Comparison of ENCODE assay signal across 1 cellular context in the genomic region with DNA sequence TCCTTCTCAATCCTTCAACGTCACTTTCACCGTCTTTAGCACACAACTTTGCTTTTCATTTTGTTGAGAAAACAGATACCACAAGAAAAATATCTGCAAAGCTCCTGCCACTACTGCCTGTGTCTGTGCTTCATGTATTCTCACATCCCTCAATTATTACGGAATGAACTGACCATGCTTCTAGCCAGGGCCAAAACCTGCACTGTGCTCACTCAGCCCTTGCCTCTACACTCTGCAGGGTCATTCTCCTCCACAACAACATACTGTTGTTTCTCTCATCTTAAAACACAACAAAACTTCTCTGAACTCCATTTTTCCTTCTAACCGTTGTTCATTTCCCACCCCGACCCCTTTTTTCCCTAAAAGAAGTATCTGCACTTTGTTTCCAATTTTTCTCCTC.
TF ChIP-seq lines count a peak whose summit lies in the region.

No MANE protein-coding gene starts in this region.

TF ChIP-seq in GM23338, 12 proteins besides CTCF, POLR2A, EP300 and RAD21:
- TF ChIP-seq, protein P1, sequence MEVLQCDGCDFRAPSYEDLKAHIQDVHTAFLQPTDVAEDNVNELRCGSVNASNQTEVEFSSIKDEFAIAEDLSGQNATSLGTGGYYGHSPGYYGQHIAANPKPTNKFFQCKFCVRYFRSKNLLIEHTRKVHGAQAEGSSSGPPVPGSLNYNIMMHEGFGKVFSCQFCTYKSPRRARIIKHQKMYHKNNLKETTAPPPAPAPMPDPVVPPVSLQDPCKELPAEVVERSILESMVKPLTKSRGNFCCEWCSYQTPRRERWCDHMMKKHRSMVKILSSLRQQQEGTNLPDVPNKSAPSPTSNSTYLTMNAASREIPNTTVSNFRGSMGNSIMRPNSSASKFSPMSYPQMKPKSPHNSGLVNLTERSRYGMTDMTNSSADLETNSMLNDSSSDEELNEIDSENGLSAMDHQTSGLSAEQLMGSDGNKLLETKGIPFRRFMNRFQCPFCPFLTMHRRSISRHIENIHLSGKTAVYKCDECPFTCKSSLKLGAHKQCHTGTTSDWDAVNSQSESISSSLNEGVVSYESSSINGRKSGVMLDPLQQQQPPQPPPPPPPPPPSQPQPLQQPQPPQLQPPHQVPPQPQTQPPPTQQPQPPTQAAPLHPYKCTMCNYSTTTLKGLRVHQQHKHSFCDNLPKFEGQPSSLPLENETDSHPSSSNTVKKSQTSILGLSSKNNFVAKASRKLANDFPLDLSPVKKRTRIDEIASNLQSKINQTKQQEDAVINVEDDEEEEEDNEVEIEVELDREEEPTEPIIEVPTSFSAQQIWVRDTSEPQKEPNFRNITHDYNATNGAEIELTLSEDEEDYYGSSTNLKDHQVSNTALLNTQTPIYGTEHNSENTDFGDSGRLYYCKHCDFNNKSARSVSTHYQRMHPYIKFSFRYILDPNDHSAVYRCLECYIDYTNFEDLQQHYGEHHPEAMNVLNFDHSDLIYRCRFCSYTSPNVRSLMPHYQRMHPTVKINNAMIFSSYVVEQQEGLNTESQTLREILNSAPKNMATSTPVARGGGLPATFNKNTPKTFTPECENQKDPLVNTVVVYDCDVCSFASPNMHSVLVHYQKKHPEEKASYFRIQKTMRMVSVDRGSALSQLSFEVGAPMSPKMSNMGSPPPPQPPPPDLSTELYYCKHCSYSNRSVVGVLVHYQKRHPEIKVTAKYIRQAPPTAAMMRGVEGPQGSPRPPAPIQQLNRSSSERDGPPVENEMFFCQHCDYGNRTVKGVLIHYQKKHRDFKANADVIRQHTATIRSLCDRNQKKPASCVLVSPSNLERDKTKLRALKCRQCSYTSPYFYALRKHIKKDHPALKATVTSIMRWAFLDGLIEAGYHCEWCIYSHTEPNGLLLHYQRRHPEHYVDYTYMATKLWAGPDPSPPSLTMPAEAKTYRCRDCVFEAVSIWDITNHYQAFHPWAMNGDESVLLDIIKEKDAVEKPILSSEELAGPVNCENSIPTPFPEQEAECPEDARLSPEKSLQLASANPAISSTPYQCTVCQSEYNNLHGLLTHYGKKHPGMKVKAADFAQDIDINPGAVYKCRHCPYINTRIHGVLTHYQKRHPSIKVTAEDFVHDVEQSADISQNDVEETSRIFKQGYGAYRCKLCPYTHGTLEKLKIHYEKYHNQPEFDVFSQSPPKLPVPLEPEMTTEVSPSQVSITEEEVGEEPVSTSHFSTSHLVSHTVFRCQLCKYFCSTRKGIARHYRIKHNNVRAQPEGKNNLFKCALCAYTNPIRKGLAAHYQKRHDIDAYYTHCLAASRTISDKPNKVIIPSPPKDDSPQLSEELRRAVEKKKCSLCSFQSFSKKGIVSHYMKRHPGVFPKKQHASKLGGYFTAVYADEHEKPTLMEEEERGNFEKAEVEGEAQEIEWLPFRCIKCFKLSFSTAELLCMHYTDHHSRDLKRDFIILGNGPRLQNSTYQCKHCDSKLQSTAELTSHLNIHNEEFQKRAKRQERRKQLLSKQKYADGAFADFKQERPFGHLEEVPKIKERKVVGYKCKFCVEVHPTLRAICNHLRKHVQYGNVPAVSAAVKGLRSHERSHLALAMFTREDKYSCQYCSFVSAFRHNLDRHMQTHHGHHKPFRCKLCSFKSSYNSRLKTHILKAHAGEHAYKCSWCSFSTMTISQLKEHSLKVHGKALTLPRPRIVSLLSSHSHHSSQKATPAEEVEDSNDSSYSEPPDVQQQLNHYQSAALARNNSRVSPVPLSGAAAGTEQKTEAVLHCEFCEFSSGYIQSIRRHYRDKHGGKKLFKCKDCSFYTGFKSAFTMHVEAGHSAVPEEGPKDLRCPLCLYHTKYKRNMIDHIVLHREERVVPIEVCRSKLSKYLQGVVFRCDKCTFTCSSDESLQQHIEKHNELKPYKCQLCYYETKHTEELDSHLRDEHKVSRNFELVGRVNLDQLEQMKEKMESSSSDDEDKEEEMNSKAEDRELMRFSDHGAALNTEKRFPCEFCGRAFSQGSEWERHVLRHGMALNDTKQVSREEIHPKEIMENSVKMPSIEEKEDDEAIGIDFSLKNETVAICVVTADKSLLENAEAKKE (CRISPR knock-in tag; IDR thresholded peaks at IDR 0.05) = no peak
- TF ChIP-seq CREB1 (CRISPR knock-in tag; IDR thresholded peaks at IDR 0.05; ENCODE audit: low read depth) = no peak
- TF ChIP-seq, protein P2, sequence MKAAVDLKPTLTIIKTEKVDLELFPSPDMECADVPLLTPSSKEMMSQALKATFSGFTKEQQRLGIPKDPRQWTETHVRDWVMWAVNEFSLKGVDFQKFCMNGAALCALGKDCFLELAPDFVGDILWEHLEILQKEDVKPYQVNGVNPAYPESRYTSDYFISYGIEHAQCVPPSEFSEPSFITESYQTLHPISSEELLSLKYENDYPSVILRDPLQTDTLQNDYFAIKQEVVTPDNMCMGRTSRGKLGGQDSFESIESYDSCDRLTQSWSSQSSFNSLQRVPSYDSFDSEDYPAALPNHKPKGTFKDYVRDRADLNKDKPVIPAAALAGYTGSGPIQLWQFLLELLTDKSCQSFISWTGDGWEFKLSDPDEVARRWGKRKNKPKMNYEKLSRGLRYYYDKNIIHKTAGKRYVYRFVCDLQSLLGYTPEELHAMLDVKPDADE (IDR thresholded peaks at IDR 0.05) = no peak
- TF ChIP-seq, protein P3, sequence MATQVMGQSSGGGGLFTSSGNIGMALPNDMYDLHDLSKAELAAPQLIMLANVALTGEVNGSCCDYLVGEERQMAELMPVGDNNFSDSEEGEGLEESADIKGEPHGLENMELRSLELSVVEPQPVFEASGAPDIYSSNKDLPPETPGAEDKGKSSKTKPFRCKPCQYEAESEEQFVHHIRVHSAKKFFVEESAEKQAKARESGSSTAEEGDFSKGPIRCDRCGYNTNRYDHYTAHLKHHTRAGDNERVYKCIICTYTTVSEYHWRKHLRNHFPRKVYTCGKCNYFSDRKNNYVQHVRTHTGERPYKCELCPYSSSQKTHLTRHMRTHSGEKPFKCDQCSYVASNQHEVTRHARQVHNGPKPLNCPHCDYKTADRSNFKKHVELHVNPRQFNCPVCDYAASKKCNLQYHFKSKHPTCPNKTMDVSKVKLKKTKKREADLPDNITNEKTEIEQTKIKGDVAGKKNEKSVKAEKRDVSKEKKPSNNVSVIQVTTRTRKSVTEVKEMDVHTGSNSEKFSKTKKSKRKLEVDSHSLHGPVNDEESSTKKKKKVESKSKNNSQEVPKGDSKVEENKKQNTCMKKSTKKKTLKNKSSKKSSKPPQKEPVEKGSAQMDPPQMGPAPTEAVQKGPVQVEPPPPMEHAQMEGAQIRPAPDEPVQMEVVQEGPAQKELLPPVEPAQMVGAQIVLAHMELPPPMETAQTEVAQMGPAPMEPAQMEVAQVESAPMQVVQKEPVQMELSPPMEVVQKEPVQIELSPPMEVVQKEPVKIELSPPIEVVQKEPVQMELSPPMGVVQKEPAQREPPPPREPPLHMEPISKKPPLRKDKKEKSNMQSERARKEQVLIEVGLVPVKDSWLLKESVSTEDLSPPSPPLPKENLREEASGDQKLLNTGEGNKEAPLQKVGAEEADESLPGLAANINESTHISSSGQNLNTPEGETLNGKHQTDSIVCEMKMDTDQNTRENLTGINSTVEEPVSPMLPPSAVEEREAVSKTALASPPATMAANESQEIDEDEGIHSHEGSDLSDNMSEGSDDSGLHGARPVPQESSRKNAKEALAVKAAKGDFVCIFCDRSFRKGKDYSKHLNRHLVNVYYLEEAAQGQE (IDR thresholded peaks at IDR 0.05; ENCODE audit: unreplicated experiment) = no peak
